Comparison of ENCODE assay signal across 15 cellular contexts in the genomic region with DNA sequence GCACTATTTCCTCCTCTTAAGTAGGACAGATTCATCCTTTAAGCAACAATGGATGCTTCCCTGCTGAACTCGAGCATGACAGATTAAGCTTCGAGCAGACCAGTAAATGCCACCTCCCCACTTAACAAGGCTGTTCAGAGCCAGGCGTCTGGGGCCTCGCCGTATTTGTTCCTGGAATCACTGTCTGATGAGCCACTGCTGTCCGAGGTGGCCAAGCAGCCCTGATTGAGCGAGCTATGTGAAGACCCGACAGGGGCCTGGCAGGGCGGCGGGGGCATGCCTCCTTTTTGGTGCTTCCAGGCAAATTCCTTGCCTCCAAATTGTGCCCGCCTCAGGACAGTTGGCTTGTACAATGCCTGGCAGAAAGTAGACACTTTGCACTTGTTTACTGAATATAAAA.
DNase-seq lines count a peak whose midpoint lies in the region; ATAC-seq and TF ChIP-seq lines count a peak whose summit lies in the region.
"Had no signal": no experiment of that assay in that cellular context is flagged by ENCODE, and none has a peak within 500 bp of the region (broad histone marks: within the 10 kb centered on the region; RNA-seq: fewer than 3 reads in every experiment).

No MANE protein-coding gene starts in this region.

- no peak overlapping the region for H3K27ac Mint-ChIP-seq in WTC11

- CTCF ChIA-PET in WTC11 (lab: Charles Lee) = no interaction called here

- TF ChIP-seq CTCF in WTC11 (IDR thresholded peaks at IDR 0.05) = no peak

- POLR2A ChIA-PET in WTC11 (lab: Charles Lee) = no interaction called here

- H3K4me1 Mint-ChIP-seq in WTC11 = peaks cover 30% of the 10 kb centered on the region

- H3K4me3 Mint-ChIP-seq in WTC11 = no peak overlapping the region

- no peaks in the 10 kb centered on the region for H3K27me3 Mint-ChIP-seq in WTC11 (ENCODE audit: low read depth)

- peaks cover 9% of the 10 kb centered on the region for H3K9me3 Mint-ChIP-seq in WTC11

- H3K36me3 Mint-ChIP-seq in WTC11 = no peaks in the 10 kb centered on the region

- peak; percentile 29 for DNase-seq in ELF-1 (ENCODE audit: low read depth, low spot score)
- DNase-seq in NCI-H1092 treated with DMSO at 0.1 percent for 48 hours (lab: John Stamatoyannopoulos, UW) = peak; percentile 14
- DNase-seq in WTC11 (ENCODE audit: low spot score) = peak; percentile 22
- DNase-seq in islet precursor cell = peak; percentile 73
- no peak for DNase-seq in NCI-H748 (lab: John Stamatoyannopoulos, UW; ENCODE audit: unreplicated experiment)
- DNase-seq in KG1 (lab: John Stamatoyannopoulos, UW) = no peak
- DNase-seq: DMS153, GM23248, Karpas-422, NCI-H1417 treated with DMSO at 0.1 percent for 48 hours, NCI-H2029, NCI-H524 treated with DMSO at 0.1 percent for 48 hours, SHP77 had no signal

- ATAC-seq in WTC11 (peak; percentile 82), HG02938 (IDR thresholded peaks at IDR 0.05; ENCODE audit: unreplicated experiment) (no peak), GM18868 (IDR thresholded peaks at IDR 0.05; ENCODE audit: unreplicated experiment) (no peak)

TF ChIP-seq in WTC11, 78 proteins besides CTCF, POLR2A, EP300 and RAD21:
- TF ChIP-seq, protein P1, sequence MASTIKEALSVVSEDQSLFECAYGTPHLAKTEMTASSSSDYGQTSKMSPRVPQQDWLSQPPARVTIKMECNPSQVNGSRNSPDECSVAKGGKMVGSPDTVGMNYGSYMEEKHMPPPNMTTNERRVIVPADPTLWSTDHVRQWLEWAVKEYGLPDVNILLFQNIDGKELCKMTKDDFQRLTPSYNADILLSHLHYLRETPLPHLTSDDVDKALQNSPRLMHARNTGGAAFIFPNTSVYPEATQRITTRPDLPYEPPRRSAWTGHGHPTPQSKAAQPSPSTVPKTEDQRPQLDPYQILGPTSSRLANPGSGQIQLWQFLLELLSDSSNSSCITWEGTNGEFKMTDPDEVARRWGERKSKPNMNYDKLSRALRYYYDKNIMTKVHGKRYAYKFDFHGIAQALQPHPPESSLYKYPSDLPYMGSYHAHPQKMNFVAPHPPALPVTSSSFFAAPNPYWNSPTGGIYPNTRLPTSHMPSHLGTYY (CRISPR knock-in tag; IDR thresholded peaks at IDR 0.05) = no peak
- no peak for TF ChIP-seq HMGA2 (CRISPR knock-in tag; IDR thresholded peaks at IDR 0.05)
- no peak for TF ChIP-seq OVOL2 (CRISPR knock-in tag; IDR thresholded peaks at IDR 0.05; ENCODE audit: borderline replicate concordance)
- no peak for TF ChIP-seq IRF2 (CRISPR knock-in tag; IDR thresholded peaks at IDR 0.05; ENCODE audit: borderline replicate concordance, low read depth)
- TF ChIP-seq ETV6 (CRISPR knock-in tag; IDR thresholded peaks at IDR 0.05) = no peak
- no peak for TF ChIP-seq SMAD3 (CRISPR knock-in tag; IDR thresholded peaks at IDR 0.05; ENCODE audit: borderline replicate concordance)
- TF ChIP-seq, protein P2, sequence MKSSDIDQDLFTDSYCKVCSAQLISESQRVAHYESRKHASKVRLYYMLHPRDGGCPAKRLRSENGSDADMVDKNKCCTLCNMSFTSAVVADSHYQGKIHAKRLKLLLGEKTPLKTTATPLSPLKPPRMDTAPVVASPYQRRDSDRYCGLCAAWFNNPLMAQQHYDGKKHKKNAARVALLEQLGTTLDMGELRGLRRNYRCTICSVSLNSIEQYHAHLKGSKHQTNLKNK (CRISPR knock-in tag; IDR thresholded peaks at IDR 0.05) = no peak
- TF ChIP-seq, protein P3, sequence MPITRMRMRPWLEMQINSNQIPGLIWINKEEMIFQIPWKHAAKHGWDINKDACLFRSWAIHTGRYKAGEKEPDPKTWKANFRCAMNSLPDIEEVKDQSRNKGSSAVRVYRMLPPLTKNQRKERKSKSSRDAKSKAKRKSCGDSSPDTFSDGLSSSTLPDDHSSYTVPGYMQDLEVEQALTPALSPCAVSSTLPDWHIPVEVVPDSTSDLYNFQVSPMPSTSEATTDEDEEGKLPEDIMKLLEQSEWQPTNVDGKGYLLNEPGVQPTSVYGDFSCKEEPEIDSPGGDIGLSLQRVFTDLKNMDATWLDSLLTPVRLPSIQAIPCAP (CRISPR knock-in tag; IDR thresholded peaks at IDR 0.05) = no peak
- TF ChIP-seq NFATC4 (CRISPR knock-in tag; IDR thresholded peaks at IDR 0.05) = no peak
- TF ChIP-seq, protein P4, sequence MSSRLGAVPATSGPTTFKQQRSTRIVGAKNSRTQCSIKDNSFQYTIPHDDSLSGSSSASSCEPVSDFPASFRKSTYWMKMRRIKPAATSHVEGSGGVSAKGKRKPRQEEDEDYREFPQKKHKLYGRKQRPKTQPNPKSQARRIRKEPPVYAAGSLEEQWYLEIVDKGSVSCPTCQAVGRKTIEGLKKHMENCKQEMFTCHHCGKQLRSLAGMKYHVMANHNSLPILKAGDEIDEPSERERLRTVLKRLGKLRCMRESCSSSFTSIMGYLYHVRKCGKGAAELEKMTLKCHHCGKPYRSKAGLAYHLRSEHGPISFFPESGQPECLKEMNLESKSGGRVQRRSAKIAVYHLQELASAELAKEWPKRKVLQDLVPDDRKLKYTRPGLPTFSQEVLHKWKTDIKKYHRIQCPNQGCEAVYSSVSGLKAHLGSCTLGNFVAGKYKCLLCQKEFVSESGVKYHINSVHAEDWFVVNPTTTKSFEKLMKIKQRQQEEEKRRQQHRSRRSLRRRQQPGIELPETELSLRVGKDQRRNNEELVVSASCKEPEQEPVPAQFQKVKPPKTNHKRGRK (CRISPR knock-in tag; IDR thresholded peaks at IDR 0.05; ENCODE audit: borderline replicate concordance) = no peak
- TF ChIP-seq, protein P5, sequence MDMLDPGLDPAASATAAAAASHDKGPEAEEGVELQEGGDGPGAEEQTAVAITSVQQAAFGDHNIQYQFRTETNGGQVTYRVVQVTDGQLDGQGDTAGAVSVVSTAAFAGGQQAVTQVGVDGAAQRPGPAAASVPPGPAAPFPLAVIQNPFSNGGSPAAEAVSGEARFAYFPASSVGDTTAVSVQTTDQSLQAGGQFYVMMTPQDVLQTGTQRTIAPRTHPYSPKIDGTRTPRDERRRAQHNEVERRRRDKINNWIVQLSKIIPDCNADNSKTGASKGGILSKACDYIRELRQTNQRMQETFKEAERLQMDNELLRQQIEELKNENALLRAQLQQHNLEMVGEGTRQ (CRISPR knock-in tag; IDR thresholded peaks at IDR 0.05) = no peak
- no peak for TF ChIP-seq TEAD1 (CRISPR knock-in tag; IDR thresholded peaks at IDR 0.05)
- TF ChIP-seq, protein P6, sequence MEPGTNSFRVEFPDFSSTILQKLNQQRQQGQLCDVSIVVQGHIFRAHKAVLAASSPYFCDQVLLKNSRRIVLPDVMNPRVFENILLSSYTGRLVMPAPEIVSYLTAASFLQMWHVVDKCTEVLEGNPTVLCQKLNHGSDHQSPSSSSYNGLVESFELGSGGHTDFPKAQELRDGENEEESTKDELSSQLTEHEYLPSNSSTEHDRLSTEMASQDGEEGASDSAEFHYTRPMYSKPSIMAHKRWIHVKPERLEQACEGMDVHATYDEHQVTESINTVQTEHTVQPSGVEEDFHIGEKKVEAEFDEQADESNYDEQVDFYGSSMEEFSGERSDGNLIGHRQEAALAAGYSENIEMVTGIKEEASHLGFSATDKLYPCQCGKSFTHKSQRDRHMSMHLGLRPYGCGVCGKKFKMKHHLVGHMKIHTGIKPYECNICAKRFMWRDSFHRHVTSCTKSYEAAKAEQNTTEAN (CRISPR knock-in tag; IDR thresholded peaks at IDR 0.05) = no peak
- no peak for TF ChIP-seq ELF4 (CRISPR knock-in tag; IDR thresholded peaks at IDR 0.05; ENCODE audit: low read depth)
- TF ChIP-seq, protein P7, sequence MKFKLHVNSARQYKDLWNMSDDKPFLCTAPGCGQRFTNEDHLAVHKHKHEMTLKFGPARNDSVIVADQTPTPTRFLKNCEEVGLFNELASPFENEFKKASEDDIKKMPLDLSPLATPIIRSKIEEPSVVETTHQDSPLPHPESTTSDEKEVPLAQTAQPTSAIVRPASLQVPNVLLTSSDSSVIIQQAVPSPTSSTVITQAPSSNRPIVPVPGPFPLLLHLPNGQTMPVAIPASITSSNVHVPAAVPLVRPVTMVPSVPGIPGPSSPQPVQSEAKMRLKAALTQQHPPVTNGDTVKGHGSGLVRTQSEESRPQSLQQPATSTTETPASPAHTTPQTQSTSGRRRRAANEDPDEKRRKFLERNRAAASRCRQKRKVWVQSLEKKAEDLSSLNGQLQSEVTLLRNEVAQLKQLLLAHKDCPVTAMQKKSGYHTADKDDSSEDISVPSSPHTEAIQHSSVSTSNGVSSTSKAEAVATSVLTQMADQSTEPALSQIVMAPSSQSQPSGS (CRISPR knock-in tag; IDR thresholded peaks at IDR 0.05; ENCODE audit: borderline replicate concordance, low read depth) = no peak
- no peak for TF ChIP-seq ZNF416 (CRISPR knock-in tag; IDR thresholded peaks at IDR 0.05)
- TF ChIP-seq, protein P8, sequence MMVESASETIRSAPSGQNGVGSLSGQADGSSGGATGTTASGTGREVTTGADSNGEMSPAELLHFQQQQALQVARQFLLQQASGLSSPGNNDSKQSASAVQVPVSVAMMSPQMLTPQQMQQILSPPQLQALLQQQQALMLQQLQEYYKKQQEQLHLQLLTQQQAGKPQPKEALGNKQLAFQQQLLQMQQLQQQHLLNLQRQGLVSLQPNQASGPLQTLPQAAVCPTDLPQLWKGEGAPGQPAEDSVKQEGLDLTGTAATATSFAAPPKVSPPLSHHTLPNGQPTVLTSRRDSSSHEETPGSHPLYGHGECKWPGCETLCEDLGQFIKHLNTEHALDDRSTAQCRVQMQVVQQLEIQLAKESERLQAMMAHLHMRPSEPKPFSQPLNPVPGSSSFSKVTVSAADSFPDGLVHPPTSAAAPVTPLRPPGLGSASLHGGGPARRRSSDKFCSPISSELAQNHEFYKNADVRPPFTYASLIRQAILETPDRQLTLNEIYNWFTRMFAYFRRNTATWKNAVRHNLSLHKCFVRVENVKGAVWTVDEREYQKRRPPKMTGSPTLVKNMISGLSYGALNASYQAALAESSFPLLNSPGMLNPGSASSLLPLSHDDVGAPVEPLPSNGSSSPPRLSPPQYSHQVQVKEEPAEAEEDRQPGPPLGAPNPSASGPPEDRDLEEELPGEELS (CRISPR knock-in tag; IDR thresholded peaks at IDR 0.05) = no peak
- TF ChIP-seq, protein P9, sequence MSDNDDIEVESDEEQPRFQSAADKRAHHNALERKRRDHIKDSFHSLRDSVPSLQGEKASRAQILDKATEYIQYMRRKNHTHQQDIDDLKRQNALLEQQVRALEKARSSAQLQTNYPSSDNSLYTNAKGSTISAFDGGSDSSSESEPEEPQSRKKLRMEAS (CRISPR knock-in tag; IDR thresholded peaks at IDR 0.05) = no peak
- no peak for TF ChIP-seq JAZF1 (CRISPR knock-in tag; IDR thresholded peaks at IDR 0.05)

Comparison
In these comparisons a context has a peak if more than half of its experiments do, and no peak if none do; other contexts are left out.
1. DNase-seq: peak in ELF-1 (single experiment), NCI-H1092 treated with DMSO at 0.1 percent for 48 hours (single experiment), WTC11 (single experiment) and islet precursor cell (single experiment); none in NCI-H748 (single experiment) and KG1 (single experiment).